Comparison of ENCODE assay signal across 4 cellular contexts in genomic region chrX:103104370-103104769, GRCh38. TPM values are rescaled to one million over a fixed set of nuclear protein-coding genes. Genes with fewer than 3 reads are reported as not detected.
"Had no signal": no experiment of that assay in that cellular context is flagged by ENCODE, and none has a peak within 500 bp of the region (broad histone marks: within the 10 kb centered on the region; RNA-seq: fewer than 3 reads in every experiment).

No MANE protein-coding gene starts in this region.

RNA-seq across cellular contexts. Expression of gene NXF3, which starts 11.4 kb away (rescaled TPM):
- total RNA-seq: temporal lobe, urinary bladder, vagina had no signal

RNA-seq across cellular contexts. Expression of gene BEX1, which starts 40.4 kb away (rescaled TPM):
- total RNA-seq: subcutaneous adipose tissue had no signal
